ENCODE assay signal across 1 cellular context in the genomic region with DNA sequence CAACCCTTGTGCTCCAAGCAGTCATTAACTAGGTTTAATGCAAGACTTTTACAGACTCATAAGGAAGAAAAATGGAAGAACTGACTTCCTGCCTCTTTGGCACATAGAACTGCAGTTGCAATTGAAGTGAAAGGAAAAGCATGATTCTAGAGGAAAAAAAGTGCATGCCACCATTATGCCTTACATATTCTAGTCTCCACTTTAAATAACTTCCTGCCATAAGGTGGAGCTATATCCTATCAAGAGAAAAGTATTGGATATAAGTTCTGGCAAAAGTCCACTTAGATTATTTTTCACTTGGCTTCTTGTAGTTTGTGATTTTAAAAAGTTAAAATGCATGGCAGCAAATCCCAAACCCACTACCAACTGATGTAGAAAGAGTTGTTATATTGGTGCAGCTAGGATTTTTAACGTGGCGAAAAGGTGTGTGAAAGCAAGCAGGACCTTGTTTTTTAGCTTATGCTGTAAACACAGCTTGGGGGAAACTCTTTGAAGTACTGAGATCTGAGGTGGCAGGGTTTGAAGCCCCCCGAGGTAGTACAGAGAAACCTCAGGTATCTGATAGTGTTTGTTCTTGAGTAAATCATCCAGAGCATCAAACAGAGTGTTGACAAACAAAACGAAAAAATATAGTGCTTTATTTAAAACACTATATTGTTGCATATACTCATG.
TF ChIP-seq lines count a peak whose summit lies in the region.

No MANE protein-coding gene starts in this region.

TF ChIP-seq in GM23338, 12 proteins besides CTCF, POLR2A, EP300 and RAD21 (continued from another document):
- TF ChIP-seq, protein P1, sequence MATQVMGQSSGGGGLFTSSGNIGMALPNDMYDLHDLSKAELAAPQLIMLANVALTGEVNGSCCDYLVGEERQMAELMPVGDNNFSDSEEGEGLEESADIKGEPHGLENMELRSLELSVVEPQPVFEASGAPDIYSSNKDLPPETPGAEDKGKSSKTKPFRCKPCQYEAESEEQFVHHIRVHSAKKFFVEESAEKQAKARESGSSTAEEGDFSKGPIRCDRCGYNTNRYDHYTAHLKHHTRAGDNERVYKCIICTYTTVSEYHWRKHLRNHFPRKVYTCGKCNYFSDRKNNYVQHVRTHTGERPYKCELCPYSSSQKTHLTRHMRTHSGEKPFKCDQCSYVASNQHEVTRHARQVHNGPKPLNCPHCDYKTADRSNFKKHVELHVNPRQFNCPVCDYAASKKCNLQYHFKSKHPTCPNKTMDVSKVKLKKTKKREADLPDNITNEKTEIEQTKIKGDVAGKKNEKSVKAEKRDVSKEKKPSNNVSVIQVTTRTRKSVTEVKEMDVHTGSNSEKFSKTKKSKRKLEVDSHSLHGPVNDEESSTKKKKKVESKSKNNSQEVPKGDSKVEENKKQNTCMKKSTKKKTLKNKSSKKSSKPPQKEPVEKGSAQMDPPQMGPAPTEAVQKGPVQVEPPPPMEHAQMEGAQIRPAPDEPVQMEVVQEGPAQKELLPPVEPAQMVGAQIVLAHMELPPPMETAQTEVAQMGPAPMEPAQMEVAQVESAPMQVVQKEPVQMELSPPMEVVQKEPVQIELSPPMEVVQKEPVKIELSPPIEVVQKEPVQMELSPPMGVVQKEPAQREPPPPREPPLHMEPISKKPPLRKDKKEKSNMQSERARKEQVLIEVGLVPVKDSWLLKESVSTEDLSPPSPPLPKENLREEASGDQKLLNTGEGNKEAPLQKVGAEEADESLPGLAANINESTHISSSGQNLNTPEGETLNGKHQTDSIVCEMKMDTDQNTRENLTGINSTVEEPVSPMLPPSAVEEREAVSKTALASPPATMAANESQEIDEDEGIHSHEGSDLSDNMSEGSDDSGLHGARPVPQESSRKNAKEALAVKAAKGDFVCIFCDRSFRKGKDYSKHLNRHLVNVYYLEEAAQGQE (IDR thresholded peaks at IDR 0.05; ENCODE audit: unreplicated experiment): no peak
- TF ChIP-seq POLR2AphosphoS5 (IDR thresholded peaks at IDR 0.05; ENCODE audit: low read depth): no peak
